In genomic region chr16:57190136-57190535, GRCh38 we compare ENCODE assay signal across 15 cellular contexts.
"Had no signal": no experiment of that assay in that cellular context is flagged by ENCODE, and none has a peak within 500 bp of the region (broad histone marks: within the 10 kb centered on the region; RNA-seq: fewer than 3 reads in every experiment).

No MANE protein-coding gene starts in this region.

- ATAC-seq: activated CD4-positive, CD25-positive, alpha-beta regulatory T cell treated with anti-CD3 and anti-CD28 coated beads, Interleukin-2, amount 50 U/mL, for 24 hours; body of pancreas; stimulated activated memory B cell treated with anti-CD40 and anti-IgM and Interleukin-4, amounts not matched to agents 10 μg/mL and 1 μg/mL and 100 μg/mL, for 72 hours; T-helper 17 cell had no signal

- H3K27ac Mint-ChIP-seq: activated naive CD4-positive, alpha-beta T cell treated with anti-CD3 and anti-CD28 coated beads, Interleukin-2, amount 10 ng/mL, durations not matched to agents 7 days and 5 days; activated T-helper 2 cell treated with anti-CD3 and anti-CD28 coated beads, Interferon-gamma antibody, Interleukin-2, Interleukin-4, amounts not matched to agents 10 μg/mL and 5 μg/mL and 100 μg/mL, durations not matched to agents 14 hours and 24 hours and 36 hours; stimulated activated memory B cell treated with anti-CD40 and anti-IgM and Interleukin-4, amounts not matched to agents 10 μg/mL and 1 μg/mL and 100 μg/mL, for 72 hours had no signal

- H3K4me3 ChIP-seq: body of pancreas, esophagus muscularis mucosa, tibial artery, vagina had no signal

- H3K9me3 Mint-ChIP-seq: activated naive CD4-positive, alpha-beta T cell treated with anti-CD3 and anti-CD28 coated beads, Interleukin-2, amount 10 ng/mL, durations not matched to agents 7 days and 5 days; activated T-helper 2 cell treated with anti-CD3 and anti-CD28 coated beads, Interferon-gamma antibody, Interleukin-2, Interleukin-4, amounts not matched to agents 10 μg/mL and 5 μg/mL and 100 μg/mL, durations not matched to agents 14 hours and 24 hours and 36 hours; central memory CD8-positive, alpha-beta T cell; nephron; stimulated activated memory B cell treated with anti-CD40 and anti-IgM and Interleukin-4, amounts not matched to agents 10 μg/mL and 1 μg/mL and 100 μg/mL, for 72 hours had no signal

- FAIRE-seq: TTC549 had no signal

- H3K27me3 Mint-ChIP-seq: central memory CD8-positive, alpha-beta T cell; stimulated activated memory B cell treated with anti-CD40 and anti-IgM and Interleukin-4, amounts not matched to agents 10 μg/mL and 1 μg/mL and 100 μg/mL, for 72 hours; T-helper 17 cell had no signal

- H3K4me3 Mint-ChIP-seq: activated naive CD4-positive, alpha-beta T cell treated with anti-CD3 and anti-CD28 coated beads, Interleukin-2, amount 10 ng/mL, durations not matched to agents 7 days and 5 days; central memory CD8-positive, alpha-beta T cell; nephron; stimulated activated memory B cell treated with anti-CD40 and anti-IgM and Interleukin-4, amounts not matched to agents 10 μg/mL and 1 μg/mL and 100 μg/mL, for 72 hours; T-helper 17 cell had no signal

- H3K27ac ChIP-seq: body of pancreas had no signal

- DNase-seq: activated naive CD4-positive, alpha-beta T cell treated with anti-CD3 and anti-CD28 coated beads, Interleukin-2, amount 10 ng/mL, durations not matched to agents 7 days and 5 days; body of pancreas; dermis blood vessel endothelial cell; foreskin fibroblast; glutamatergic neuron; T-helper 17 cell; tibial artery had no signal

- H3K9me3 ChIP-seq: body of pancreas, esophagus muscularis mucosa, tibial artery, vagina had no signal

- H3K27me3 ChIP-seq: body of pancreas, esophagus muscularis mucosa, tibial artery, vagina had no signal

- H3K36me3 ChIP-seq: esophagus muscularis mucosa, tibial artery, vagina had no signal
